Comparison of ENCODE assay signal across 1 cellular context in genomic region chr7:4739528-4739992, GRCh38.
TF ChIP-seq lines count a peak whose summit lies in the region.

No MANE protein-coding gene starts in this region.

TF ChIP-seq in HepG2, 621 proteins besides CTCF, POLR2A, EP300 and RAD21 (continues in another document):
- TF ChIP-seq ZNF331 (CRISPR knock-in tag; IDR thresholded peaks at IDR 0.05) (peak; percentile 47; the same call in 1 of the 2 replicates), ARID4A (CRISPR knock-in tag; IDR thresholded peaks at IDR 0.05; ENCODE audit: borderline replicate concordance) (peak; percentile 21), MAFF (IDR thresholded peaks at IDR 0.05; ENCODE audit: low read depth, low read length) (no peak), FOXP1 (IDR thresholded peaks at IDR 0.05) (no peak), FOXP1 (CRISPR knock-in tag; IDR thresholded peaks at IDR 0.05) (peak; percentile 64), HMG20A (CRISPR knock-in tag; IDR thresholded peaks at IDR 0.05; ENCODE audit: borderline replicate concordance) (no peak), AKAP8 (CRISPR knock-in tag; IDR thresholded peaks at IDR 0.05) (peak; percentile 77; the same call in 1 of the 2 replicates), ZFY (CRISPR knock-in tag; IDR thresholded peaks at IDR 0.05) (no peak), PATZ1 (CRISPR knock-in tag; IDR thresholded peaks at IDR 0.05) (peak; percentile 9; the same call in 1 of the 2 replicates), ZNF337 (CRISPR knock-in tag; IDR thresholded peaks at IDR 0.05; ENCODE audit: borderline replicate concordance, low read depth) (no peak), NCOA2 (CRISPR knock-in tag; IDR thresholded peaks at IDR 0.05) (0 out of 2 replicates have a peak, but pooled peaks have one; percentile 31), SALL1 (CRISPR knock-in tag; IDR thresholded peaks at IDR 0.05) (peak; percentile 44; the same call in 1 of the 2 replicates), ZNF644 (CRISPR knock-in tag; IDR thresholded peaks at IDR 0.05; ENCODE audit: low read depth) (no peak), ZNF556 (CRISPR knock-in tag; IDR thresholded peaks at IDR 0.05; ENCODE audit: borderline replicate concordance) (0 out of 2 replicates have a peak, but pooled peaks have one; percentile 28), KMT2A (CRISPR knock-in tag; IDR thresholded peaks at IDR 0.05) (peak; percentile 60; the same call in 1 of the 2 replicates), KDM2A (CRISPR knock-in tag; IDR thresholded peaks at IDR 0.05; ENCODE audit: borderline replicate concordance, low read depth) (peak; percentile 36), NFE2 (CRISPR knock-in tag; IDR thresholded peaks at IDR 0.05) (no peak), DMTF1 (CRISPR knock-in tag; IDR thresholded peaks at IDR 0.05) (0 out of 2 replicates have a peak, but pooled peaks have one; percentile 40), TP53 (CRISPR knock-in tag; conservative IDR thresholded peaks at IDR 0.05) (no peak), ZGPAT (CRISPR knock-in tag; IDR thresholded peaks at IDR 0.05) (no peak), ZNF883 (CRISPR knock-in tag; IDR thresholded peaks at IDR 0.05; ENCODE audit: not compliant biosample characterization) (no peak), FOXK2 (IDR thresholded peaks at IDR 0.05) (0 out of 2 replicates have a peak, but pooled peaks have one; percentile 22), MEIS1 (CRISPR knock-in tag; IDR thresholded peaks at IDR 0.05; ENCODE audit: borderline replicate concordance) (0 out of 2 replicates have a peak, but pooled peaks have one; percentile 31), ZNF343 (CRISPR knock-in tag; IDR thresholded peaks at IDR 0.05) (0 out of 2 replicates have a peak, but pooled peaks have one; percentile 35), ZFP36 (IDR thresholded peaks at IDR 0.05; ENCODE audit: borderline replicate concordance, low read depth, low read length, partially characterized antibody) (peak; percentile 34), DRAP1 (CRISPR knock-in tag; IDR thresholded peaks at IDR 0.05) (0 out of 2 replicates have a peak, but pooled peaks have one; percentile 32), PRDM10 (CRISPR knock-in tag; IDR thresholded peaks at IDR 0.05; ENCODE audit: low read depth) (0 out of 2 replicates have a peak, but pooled peaks have one; percentile 29), ZNF724P (CRISPR knock-in tag; IDR thresholded peaks at IDR 0.05; ENCODE audit: borderline replicate concordance) (no peak), NR2F2 (IDR thresholded peaks at IDR 0.05; ENCODE audit: borderline replicate concordance, low read depth) (0 out of 2 replicates have a peak, but pooled peaks have one; percentile 40), ZNF207 (IDR thresholded peaks at IDR 0.05; ENCODE audit: borderline replicate concordance) (no peak), SIX1 (CRISPR knock-in tag; IDR thresholded peaks at IDR 0.05; ENCODE audit: borderline replicate concordance) (0 out of 2 replicates have a peak, but pooled peaks have one; percentile 27), THRA (CRISPR knock-in tag; IDR thresholded peaks at IDR 0.05; ENCODE audit: borderline replicate concordance) (0 out of 2 replicates have a peak, but pooled peaks have one; percentile 9), NR2C2 (CRISPR knock-in tag; IDR thresholded peaks at IDR 0.05; ENCODE audit: borderline replicate concordance) (peak; percentile 38; the same call in 1 of the 2 replicates), ZNF496 (CRISPR knock-in tag; IDR thresholded peaks at IDR 0.05; ENCODE audit: insufficient replicate concordance) (no peak), CREM (IDR thresholded peaks at IDR 0.05) (0 out of 2 replicates have a peak, but pooled peaks have one; percentile 13), CREM (CRISPR knock-in tag; IDR thresholded peaks at IDR 0.05) (no peak), ZNF7 (CRISPR knock-in tag; IDR thresholded peaks at IDR 0.05) (peak; percentile 98), NCOR1 (IDR thresholded peaks at IDR 0.05; ENCODE audit: borderline replicate concordance, low read length) (no peak), TBX2 (CRISPR knock-in tag; IDR thresholded peaks at IDR 0.05; ENCODE audit: borderline replicate concordance) (0 out of 2 replicates have a peak, but pooled peaks have one; percentile 28), RARA (CRISPR knock-in tag; IDR thresholded peaks at IDR 0.05) (peak; percentile 63), ZNF687 (CRISPR knock-in tag; IDR thresholded peaks at IDR 0.05) (peak; percentile 22)
